In the genomic region with DNA sequence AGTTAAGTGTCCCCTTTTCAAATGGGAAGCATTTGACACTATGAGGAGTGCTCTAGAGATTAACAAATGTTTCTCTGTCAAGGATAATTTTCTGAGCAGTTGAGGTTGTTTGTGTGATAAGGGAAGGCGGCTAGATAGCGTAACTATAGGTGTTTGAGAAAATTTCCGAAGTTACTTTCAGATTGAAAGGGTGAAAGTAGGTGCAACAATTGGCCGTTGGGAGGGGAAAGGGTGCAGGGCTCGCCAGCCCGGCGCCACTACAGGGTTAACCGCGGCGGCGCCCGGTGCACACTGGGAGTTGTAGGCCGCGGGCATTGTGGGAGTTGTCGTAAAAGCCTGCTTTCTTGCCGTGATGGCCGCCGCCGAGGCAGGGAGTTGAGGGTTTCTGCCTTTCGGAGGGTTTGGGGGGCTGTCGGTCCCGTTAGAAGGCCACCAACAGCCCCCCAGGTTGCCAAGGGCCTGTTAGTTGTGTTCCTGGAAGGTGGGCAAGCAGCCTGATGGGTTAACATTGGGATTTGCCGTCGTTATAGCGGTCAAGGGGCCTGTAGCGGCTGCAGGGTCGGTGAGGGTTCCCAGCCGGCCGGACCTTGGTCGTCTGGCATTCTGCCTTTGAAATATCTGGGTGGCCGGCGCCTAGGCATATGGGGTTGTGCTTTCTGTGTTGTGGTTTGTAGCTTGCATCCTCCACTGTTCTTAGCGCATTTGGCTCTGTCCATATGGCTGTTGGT, we compare ENCODE assay signal across 1 cellular context.
TF ChIP-seq lines count a peak whose summit lies in the region.

No MANE protein-coding gene starts in this region.

TF ChIP-seq in HepG2, 621 proteins besides CTCF, POLR2A, EP300 and RAD21 (continued from another document and continues in another):
- TF ChIP-seq, protein P1, sequence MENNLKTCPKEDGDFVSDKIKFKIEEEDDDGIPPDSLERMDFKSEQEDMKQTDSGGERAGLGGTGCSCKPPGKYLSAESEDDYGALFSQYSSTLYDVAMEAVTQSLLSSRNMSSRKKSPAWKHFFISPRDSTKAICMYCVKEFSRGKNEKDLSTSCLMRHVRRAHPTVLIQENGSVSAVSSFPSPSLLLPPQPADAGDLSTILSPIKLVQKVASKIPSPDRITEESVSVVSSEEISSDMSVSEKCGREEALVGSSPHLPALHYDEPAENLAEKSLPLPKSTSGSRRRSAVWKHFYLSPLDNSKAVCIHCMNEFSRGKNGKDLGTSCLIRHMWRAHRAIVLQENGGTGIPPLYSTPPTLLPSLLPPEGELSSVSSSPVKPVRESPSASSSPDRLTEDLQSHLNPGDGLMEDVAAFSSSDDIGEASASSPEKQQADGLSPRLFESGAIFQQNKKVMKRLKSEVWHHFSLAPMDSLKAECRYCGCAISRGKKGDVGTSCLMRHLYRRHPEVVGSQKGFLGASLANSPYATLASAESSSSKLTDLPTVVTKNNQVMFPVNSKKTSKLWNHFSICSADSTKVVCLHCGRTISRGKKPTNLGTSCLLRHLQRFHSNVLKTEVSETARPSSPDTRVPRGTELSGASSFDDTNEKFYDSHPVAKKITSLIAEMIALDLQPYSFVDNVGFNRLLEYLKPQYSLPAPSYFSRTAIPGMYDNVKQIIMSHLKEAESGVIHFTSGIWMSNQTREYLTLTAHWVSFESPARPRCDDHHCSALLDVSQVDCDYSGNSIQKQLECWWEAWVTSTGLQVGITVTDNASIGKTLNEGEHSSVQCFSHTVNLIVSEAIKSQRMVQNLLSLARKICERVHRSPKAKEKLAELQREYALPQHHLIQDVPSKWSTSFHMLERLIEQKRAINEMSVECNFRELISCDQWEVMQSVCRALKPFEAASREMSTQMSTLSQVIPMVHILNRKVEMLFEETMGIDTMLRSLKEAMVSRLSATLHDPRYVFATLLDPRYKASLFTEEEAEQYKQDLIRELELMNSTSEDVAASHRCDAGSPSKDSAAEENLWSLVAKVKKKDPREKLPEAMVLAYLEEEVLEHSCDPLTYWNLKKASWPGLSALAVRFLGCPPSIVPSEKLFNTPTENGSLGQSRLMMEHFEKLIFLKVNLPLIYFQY (CRISPR knock-in tag; IDR thresholded peaks at IDR 0.05; ENCODE audit: borderline replicate concordance) = 0 out of 2 replicates have a peak, but pooled peaks have one; percentile 25
- TF ChIP-seq, protein P2, sequence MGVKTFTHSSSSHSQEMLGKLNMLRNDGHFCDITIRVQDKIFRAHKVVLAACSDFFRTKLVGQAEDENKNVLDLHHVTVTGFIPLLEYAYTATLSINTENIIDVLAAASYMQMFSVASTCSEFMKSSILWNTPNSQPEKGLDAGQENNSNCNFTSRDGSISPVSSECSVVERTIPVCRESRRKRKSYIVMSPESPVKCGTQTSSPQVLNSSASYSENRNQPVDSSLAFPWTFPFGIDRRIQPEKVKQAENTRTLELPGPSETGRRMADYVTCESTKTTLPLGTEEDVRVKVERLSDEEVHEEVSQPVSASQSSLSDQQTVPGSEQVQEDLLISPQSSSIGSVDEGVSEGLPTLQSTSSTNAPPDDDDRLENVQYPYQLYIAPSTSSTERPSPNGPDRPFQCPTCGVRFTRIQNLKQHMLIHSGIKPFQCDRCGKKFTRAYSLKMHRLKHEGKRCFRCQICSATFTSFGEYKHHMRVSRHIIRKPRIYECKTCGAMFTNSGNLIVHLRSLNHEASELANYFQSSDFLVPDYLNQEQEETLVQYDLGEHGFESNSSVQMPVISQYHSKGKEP (CRISPR knock-in tag; IDR thresholded peaks at IDR 0.05) = no peak
- TF ChIP-seq SP1 (IDR thresholded peaks at IDR 0.05) (no peak), SP1 (CRISPR knock-in tag; IDR thresholded peaks at IDR 0.05) (0 out of 2 replicates have a peak, but pooled peaks have one; percentile 41), PHF20 (CRISPR knock-in tag; IDR thresholded peaks at IDR 0.05) (peak; percentile 90), ZNF550 (CRISPR knock-in tag; IDR thresholded peaks at IDR 0.05; ENCODE audit: borderline replicate concordance) (no peak), ZNF607 (CRISPR knock-in tag; IDR thresholded peaks at IDR 0.05; ENCODE audit: borderline replicate concordance) (peak; percentile 69; the same call in 1 of the 2 replicates), ZNF644 (CRISPR knock-in tag; IDR thresholded peaks at IDR 0.05; ENCODE audit: low read depth) (0 out of 2 replicates have a peak, but pooled peaks have one; percentile 25), HES4 (CRISPR knock-in tag; IDR thresholded peaks at IDR 0.05; ENCODE audit: borderline replicate concordance) (peak; percentile 73; the same call in 1 of the 2 replicates), SKI (IDR thresholded peaks at IDR 0.05; ENCODE audit: partially characterized antibody) (peak; percentile 86), ZMAT3 (CRISPR knock-in tag; conservative IDR thresholded peaks at IDR 0.05) (peak; percentile 63; the same call in 1 of the 2 replicates), GATAD2A (CRISPR knock-in tag; IDR thresholded peaks at IDR 0.05) (peak; percentile 65; the same call in 1 of the 2 replicates), PCBP1 (IDR thresholded peaks at IDR 0.05; ENCODE audit: borderline replicate concordance, low read depth, low read length) (peak; percentile 96; the same call in 1 of the 2 replicates), REXO4 (CRISPR knock-in tag; IDR thresholded peaks at IDR 0.05; ENCODE audit: borderline replicate concordance) (no peak), NPAS2 (CRISPR knock-in tag; IDR thresholded peaks at IDR 0.05; ENCODE audit: borderline replicate concordance) (no peak), ZNF20 (CRISPR knock-in tag; IDR thresholded peaks at IDR 0.05) (0 out of 2 replicates have a peak, but pooled peaks have one; percentile 52), ZMYM4 (CRISPR knock-in tag; IDR thresholded peaks at IDR 0.05) (peak; percentile 82), NR1H2 (CRISPR knock-in tag; IDR thresholded peaks at IDR 0.05; ENCODE audit: borderline replicate concordance, low read depth) (no peak), ZFY (CRISPR knock-in tag; IDR thresholded peaks at IDR 0.05) (peak; percentile 99), XRCC5 (optimal IDR thresholded peaks at IDR 0.05; ENCODE audit: low read length) (peak; percentile 69), ZFP1 (CRISPR knock-in tag; IDR thresholded peaks at IDR 0.05) (no peak), ZNF615 (CRISPR knock-in tag; IDR thresholded peaks at IDR 0.05; ENCODE audit: borderline replicate concordance) (peak; percentile 48; the same call in 1 of the 2 replicates), KLF15 (CRISPR knock-in tag; IDR thresholded peaks at IDR 0.05; ENCODE audit: borderline replicate concordance) (0 out of 2 replicates have a peak, but pooled peaks have one; percentile 75), ZNF232 (CRISPR knock-in tag; IDR thresholded peaks at IDR 0.05; ENCODE audit: borderline replicate concordance) (peak; percentile 31; the same call in 1 of the 2 replicates), PITX1 (CRISPR knock-in tag; IDR thresholded peaks at IDR 0.05) (peak; percentile 64; the same call in 1 of the 2 replicates), ZNF556 (CRISPR knock-in tag; IDR thresholded peaks at IDR 0.05; ENCODE audit: borderline replicate concordance) (peak; percentile 66; the same call in 1 of the 2 replicates), TBL1XR1 (IDR thresholded peaks at IDR 0.05; ENCODE audit: borderline replicate concordance, low read length, partially characterized antibody) (peak; percentile 42), ZNF367 (CRISPR knock-in tag; IDR thresholded peaks at IDR 0.05; ENCODE audit: borderline replicate concordance) (no peak), ZNF441 (CRISPR knock-in tag; IDR thresholded peaks at IDR 0.05; ENCODE audit: borderline replicate concordance) (0 out of 2 replicates have a peak, but pooled peaks have one; percentile 11)
- TF ChIP-seq, protein P3, sequence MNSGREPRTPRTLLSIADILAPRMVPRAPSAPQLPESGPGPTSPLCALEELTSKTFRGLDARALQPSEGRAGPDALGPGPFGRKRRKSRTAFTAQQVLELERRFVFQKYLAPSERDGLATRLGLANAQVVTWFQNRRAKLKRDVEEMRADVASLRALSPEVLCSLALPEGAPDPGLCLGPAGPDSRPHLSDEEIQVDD (CRISPR knock-in tag; IDR thresholded peaks at IDR 0.05; ENCODE audit: borderline replicate concordance) = no peak
- TF ChIP-seq, protein P4, sequence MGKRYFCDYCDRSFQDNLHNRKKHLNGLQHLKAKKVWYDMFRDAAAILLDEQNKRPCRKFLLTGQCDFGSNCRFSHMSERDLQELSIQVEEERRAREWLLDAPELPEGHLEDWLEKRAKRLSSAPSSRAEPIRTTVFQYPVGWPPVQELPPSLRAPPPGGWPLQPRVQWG (CRISPR knock-in tag; IDR thresholded peaks at IDR 0.05; ENCODE audit: borderline replicate concordance, low read depth) = no peak
- TF ChIP-seq, protein P5, sequence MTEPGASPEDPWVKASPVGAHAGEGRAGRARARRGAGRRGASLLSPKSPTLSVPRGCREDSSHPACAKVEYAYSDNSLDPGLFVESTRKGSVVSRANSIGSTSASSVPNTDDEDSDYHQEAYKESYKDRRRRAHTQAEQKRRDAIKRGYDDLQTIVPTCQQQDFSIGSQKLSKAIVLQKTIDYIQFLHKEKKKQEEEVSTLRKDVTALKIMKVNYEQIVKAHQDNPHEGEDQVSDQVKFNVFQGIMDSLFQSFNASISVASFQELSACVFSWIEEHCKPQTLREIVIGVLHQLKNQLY (CRISPR knock-in tag; IDR thresholded peaks at IDR 0.05) = peak; percentile 14; the same call in 1 of the 2 replicates
- TF ChIP-seq, protein P6, sequence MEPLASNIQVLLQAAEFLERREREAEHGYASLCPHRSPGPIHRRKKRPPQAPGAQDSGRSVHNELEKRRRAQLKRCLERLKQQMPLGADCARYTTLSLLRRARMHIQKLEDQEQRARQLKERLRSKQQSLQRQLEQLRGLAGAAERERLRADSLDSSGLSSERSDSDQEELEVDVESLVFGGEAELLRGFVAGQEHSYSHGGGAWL (CRISPR knock-in tag; IDR thresholded peaks at IDR 0.05) = peak; percentile 72
- TF ChIP-seq, protein P7, sequence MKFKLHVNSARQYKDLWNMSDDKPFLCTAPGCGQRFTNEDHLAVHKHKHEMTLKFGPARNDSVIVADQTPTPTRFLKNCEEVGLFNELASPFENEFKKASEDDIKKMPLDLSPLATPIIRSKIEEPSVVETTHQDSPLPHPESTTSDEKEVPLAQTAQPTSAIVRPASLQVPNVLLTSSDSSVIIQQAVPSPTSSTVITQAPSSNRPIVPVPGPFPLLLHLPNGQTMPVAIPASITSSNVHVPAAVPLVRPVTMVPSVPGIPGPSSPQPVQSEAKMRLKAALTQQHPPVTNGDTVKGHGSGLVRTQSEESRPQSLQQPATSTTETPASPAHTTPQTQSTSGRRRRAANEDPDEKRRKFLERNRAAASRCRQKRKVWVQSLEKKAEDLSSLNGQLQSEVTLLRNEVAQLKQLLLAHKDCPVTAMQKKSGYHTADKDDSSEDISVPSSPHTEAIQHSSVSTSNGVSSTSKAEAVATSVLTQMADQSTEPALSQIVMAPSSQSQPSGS (CRISPR knock-in tag; IDR thresholded peaks at IDR 0.05) = peak; percentile 77
- TF ChIP-seq, protein P8, sequence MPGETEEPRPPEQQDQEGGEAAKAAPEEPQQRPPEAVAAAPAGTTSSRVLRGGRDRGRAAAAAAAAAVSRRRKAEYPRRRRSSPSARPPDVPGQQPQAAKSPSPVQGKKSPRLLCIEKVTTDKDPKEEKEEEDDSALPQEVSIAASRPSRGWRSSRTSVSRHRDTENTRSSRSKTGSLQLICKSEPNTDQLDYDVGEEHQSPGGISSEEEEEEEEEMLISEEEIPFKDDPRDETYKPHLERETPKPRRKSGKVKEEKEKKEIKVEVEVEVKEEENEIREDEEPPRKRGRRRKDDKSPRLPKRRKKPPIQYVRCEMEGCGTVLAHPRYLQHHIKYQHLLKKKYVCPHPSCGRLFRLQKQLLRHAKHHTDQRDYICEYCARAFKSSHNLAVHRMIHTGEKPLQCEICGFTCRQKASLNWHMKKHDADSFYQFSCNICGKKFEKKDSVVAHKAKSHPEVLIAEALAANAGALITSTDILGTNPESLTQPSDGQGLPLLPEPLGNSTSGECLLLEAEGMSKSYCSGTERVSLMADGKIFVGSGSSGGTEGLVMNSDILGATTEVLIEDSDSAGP (CRISPR knock-in tag; IDR thresholded peaks at IDR 0.05; ENCODE audit: borderline replicate concordance) = peak; percentile 90
- TF ChIP-seq, protein P9, sequence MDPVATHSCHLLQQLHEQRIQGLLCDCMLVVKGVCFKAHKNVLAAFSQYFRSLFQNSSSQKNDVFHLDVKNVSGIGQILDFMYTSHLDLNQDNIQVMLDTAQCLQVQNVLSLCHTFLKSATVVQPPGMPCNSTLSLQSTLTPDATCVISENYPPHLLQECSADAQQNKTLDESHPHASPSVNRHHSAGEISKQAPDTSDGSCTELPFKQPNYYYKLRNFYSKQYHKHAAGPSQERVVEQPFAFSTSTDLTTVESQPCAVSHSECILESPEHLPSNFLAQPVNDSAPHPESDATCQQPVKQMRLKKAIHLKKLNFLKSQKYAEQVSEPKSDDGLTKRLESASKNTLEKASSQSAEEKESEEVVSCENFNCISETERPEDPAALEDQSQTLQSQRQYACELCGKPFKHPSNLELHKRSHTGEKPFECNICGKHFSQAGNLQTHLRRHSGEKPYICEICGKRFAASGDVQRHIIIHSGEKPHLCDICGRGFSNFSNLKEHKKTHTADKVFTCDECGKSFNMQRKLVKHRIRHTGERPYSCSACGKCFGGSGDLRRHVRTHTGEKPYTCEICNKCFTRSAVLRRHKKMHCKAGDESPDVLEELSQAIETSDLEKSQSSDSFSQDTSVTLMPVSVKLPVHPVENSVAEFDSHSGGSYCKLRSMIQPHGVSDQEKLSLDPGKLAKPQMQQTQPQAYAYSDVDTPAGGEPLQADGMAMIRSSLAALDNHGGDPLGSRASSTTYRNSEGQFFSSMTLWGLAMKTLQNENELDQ (CRISPR knock-in tag; IDR thresholded peaks at IDR 0.05; ENCODE audit: borderline replicate concordance) = no peak
- TF ChIP-seq, protein P10, sequence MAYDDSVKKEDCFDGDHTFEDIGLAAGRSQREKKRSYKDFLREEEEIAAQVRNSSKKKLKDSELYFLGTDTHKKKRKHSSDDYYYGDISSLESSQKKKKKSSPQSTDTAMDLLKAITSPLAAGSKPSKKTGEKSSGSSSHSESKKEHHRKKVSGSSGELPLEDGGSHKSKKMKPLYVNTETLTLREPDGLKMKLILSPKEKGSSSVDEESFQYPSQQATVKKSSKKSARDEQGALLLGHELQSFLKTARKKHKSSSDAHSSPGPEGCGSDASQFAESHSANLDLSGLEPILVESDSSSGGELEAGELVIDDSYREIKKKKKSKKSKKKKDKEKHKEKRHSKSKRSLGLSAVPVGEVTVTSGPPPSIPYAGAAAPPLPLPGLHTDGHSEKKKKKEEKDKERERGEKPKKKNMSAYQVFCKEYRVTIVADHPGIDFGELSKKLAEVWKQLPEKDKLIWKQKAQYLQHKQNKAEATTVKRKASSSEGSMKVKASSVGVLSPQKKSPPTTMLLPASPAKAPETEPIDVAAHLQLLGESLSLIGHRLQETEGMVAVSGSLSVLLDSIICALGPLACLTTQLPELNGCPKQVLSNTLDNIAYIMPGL (CRISPR knock-in tag; IDR thresholded peaks at IDR 0.05; ENCODE audit: borderline replicate concordance in 1 of 2, low read depth in 1 of 2) = peak; percentile 72 to 88; a peak in 3 of 4 replicates
- TF ChIP-seq, protein P11, sequence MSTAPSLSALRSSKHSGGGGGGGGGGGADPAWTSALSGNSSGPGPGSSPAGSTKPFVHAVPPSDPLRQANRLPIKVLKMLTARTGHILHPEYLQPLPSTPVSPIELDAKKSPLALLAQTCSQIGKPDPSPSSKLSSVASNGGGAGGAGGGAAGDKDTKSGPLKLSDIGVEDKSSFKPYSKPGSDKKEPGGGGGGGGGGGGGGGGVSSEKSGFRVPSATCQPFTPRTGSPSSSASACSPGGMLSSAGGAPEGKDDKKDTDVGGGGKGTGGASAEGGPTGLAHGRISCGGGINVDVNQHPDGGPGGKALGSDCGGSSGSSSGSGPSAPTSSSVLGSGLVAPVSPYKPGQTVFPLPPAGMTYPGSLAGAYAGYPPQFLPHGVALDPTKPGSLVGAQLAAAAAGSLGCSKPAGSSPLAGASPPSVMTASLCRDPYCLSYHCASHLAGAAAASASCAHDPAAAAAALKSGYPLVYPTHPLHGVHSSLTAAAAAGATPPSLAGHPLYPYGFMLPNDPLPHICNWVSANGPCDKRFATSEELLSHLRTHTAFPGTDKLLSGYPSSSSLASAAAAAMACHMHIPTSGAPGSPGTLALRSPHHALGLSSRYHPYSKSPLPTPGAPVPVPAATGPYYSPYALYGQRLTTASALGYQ (CRISPR knock-in tag; IDR thresholded peaks at IDR 0.05) = peak; percentile 34; the same call in 1 of the 2 replicates
